ENCODE assay signal across 1 cellular context in genomic region chr17:76569607-76570279, GRCh38.
TF ChIP-seq lines count a peak whose summit lies in the region.

No MANE protein-coding gene starts in this region.

TF ChIP-seq in HepG2, 621 proteins besides CTCF, POLR2A, EP300 and RAD21 (continued from another document):
- peak; percentile 92; the same call in 1 of the 2 replicates for TF ChIP-seq KDM3A (CRISPR knock-in tag; IDR thresholded peaks at IDR 0.05; ENCODE audit: low read depth)
- no peak for TF ChIP-seq MEIS2 (CRISPR knock-in tag; IDR thresholded peaks at IDR 0.05)
- TF ChIP-seq TERF1 (CRISPR knock-in tag; IDR thresholded peaks at IDR 0.05) = no peak
- TF ChIP-seq KAT8 (CRISPR knock-in tag; IDR thresholded peaks at IDR 0.05) = peak; percentile 48; the same call in 1 of the 2 replicates
- no peak for TF ChIP-seq TCF12 (IDR thresholded peaks at IDR 0.05)
- no peak for TF ChIP-seq TCF12 (CRISPR knock-in tag; IDR thresholded peaks at IDR 0.05)
- peak; percentile 88 for TF ChIP-seq THRA (CRISPR knock-in tag; IDR thresholded peaks at IDR 0.05; ENCODE audit: borderline replicate concordance)
- peak; percentile 73 for TF ChIP-seq MAX (IDR thresholded peaks at IDR 0.05)
- peak; percentile 49 for TF ChIP-seq FOSL2 (CRISPR knock-in tag; IDR thresholded peaks at IDR 0.05)
- TF ChIP-seq, protein P1, sequence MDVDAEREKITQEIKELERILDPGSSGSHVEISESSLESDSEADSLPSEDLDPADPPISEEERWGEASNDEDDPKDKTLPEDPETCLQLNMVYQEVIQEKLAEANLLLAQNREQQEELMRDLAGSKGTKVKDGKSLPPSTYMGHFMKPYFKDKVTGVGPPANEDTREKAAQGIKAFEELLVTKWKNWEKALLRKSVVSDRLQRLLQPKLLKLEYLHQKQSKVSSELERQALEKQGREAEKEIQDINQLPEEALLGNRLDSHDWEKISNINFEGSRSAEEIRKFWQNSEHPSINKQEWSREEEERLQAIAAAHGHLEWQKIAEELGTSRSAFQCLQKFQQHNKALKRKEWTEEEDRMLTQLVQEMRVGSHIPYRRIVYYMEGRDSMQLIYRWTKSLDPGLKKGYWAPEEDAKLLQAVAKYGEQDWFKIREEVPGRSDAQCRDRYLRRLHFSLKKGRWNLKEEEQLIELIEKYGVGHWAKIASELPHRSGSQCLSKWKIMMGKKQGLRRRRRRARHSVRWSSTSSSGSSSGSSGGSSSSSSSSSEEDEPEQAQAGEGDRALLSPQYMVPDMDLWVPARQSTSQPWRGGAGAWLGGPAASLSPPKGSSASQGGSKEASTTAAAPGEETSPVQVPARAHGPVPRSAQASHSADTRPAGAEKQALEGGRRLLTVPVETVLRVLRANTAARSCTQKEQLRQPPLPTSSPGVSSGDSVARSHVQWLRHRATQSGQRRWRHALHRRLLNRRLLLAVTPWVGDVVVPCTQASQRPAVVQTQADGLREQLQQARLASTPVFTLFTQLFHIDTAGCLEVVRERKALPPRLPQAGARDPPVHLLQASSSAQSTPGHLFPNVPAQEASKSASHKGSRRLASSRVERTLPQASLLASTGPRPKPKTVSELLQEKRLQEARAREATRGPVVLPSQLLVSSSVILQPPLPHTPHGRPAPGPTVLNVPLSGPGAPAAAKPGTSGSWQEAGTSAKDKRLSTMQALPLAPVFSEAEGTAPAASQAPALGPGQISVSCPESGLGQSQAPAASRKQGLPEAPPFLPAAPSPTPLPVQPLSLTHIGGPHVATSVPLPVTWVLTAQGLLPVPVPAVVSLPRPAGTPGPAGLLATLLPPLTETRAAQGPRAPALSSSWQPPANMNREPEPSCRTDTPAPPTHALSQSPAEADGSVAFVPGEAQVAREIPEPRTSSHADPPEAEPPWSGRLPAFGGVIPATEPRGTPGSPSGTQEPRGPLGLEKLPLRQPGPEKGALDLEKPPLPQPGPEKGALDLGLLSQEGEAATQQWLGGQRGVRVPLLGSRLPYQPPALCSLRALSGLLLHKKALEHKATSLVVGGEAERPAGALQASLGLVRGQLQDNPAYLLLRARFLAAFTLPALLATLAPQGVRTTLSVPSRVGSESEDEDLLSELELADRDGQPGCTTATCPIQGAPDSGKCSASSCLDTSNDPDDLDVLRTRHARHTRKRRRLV (CRISPR knock-in tag; IDR thresholded peaks at IDR 0.05) = peak; percentile 40; the same call in 1 of the 2 replicates
- peak; percentile 84 for TF ChIP-seq ZNF281 (CRISPR knock-in tag; IDR thresholded peaks at IDR 0.05; ENCODE audit: borderline replicate concordance)
- no peak for TF ChIP-seq SETDB1 (CRISPR knock-in tag; IDR thresholded peaks at IDR 0.05; ENCODE audit: borderline replicate concordance)
- TF ChIP-seq ZFX (CRISPR knock-in tag; IDR thresholded peaks at IDR 0.05; ENCODE audit: low read depth) = peak; percentile 74
- 0 out of 2 replicates have a peak, but pooled peaks have one; percentile 79 for TF ChIP-seq POGK (CRISPR knock-in tag; conservative IDR thresholded peaks at IDR 0.05)
- peak; percentile 33; the same call in 1 of the 2 replicates for TF ChIP-seq HNF4G (IDR thresholded peaks at IDR 0.05; ENCODE audit: borderline replicate concordance, low read depth, low read length)
- TF ChIP-seq HNF4G (CRISPR knock-in tag; IDR thresholded peaks at IDR 0.05; ENCODE audit: borderline replicate concordance, low read depth) = no peak
- TF ChIP-seq ZNF572 (CRISPR knock-in tag; IDR thresholded peaks at IDR 0.05) = 0 out of 2 replicates have a peak, but pooled peaks have one; percentile 61
- TF ChIP-seq SYNCRIP (IDR thresholded peaks at IDR 0.05; ENCODE audit: insufficient read depth, low read depth, low read length) = no peak
- peak; percentile 58 for TF ChIP-seq UBTF (CRISPR knock-in tag; IDR thresholded peaks at IDR 0.05)
- TF ChIP-seq, protein P2, sequence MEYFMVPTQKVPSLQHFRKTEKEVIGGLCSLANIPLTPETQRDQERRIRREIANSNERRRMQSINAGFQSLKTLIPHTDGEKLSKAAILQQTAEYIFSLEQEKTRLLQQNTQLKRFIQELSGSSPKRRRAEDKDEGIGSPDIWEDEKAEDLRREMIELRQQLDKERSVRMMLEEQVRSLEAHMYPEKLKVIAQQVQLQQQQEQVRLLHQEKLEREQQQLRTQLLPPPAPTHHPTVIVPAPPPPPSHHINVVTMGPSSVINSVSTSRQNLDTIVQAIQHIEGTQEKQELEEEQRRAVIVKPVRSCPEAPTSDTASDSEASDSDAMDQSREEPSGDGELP (IDR thresholded peaks at IDR 0.05; ENCODE audit: borderline replicate concordance, low read depth) = peak; percentile 34; the same call in 1 of the 2 replicates
- TF ChIP-seq ZFP1 (CRISPR knock-in tag; IDR thresholded peaks at IDR 0.05) = 0 out of 2 replicates have a peak, but pooled peaks have one; percentile 76
- TF ChIP-seq SP1 (IDR thresholded peaks at IDR 0.05) = no peak
- 0 out of 2 replicates have a peak, but pooled peaks have one; percentile 31 for TF ChIP-seq SP1 (CRISPR knock-in tag; IDR thresholded peaks at IDR 0.05)
- no peak for TF ChIP-seq KDM6A (CRISPR knock-in tag; IDR thresholded peaks at IDR 0.05; ENCODE audit: low read depth)
- no peak for TF ChIP-seq ZNF775 (CRISPR knock-in tag; IDR thresholded peaks at IDR 0.05; ENCODE audit: borderline replicate concordance)
- peak; percentile 49; the same call in 1 of the 2 replicates for TF ChIP-seq SP5 (CRISPR knock-in tag; IDR thresholded peaks at IDR 0.05; ENCODE audit: borderline replicate concordance, low read depth)
- TF ChIP-seq, protein P3, sequence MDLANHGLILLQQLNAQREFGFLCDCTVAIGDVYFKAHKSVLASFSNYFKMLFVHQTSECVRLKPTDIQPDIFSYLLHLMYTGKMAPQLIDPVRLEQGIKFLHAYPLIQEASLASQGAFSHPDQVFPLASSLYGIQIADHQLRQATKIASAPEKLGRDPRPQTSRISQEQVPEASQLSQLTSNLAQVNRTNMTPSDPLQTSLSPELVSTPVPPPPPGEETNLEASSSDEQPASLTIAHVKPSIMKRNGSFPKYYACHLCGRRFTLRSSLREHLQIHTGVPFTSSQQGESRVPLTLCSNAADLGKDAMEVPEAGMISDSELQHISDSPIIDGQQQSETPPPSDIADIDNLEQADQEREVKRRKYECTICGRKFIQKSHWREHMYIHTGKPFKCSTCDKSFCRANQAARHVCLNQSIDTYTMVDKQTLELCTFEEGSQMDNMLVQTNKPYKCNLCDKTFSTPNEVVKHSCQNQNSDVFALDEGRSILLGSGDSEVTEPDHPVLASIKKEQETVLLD (CRISPR knock-in tag; IDR thresholded peaks at IDR 0.05; ENCODE audit: low read depth) = 0 out of 2 replicates have a peak, but pooled peaks have one; percentile 50
- peak; percentile 53; the same call in 1 of the 2 replicates for TF ChIP-seq NRL (CRISPR knock-in tag; IDR thresholded peaks at IDR 0.05; ENCODE audit: borderline replicate concordance)
- TF ChIP-seq ZNF768 (CRISPR knock-in tag; IDR thresholded peaks at IDR 0.05) = peak; percentile 62
- TF ChIP-seq ZNF530 (CRISPR knock-in tag; IDR thresholded peaks at IDR 0.05; ENCODE audit: low read depth) = no peak
- peak; percentile 59 for TF ChIP-seq ERF (CRISPR knock-in tag; IDR thresholded peaks at IDR 0.05)
- TF ChIP-seq, protein P4, sequence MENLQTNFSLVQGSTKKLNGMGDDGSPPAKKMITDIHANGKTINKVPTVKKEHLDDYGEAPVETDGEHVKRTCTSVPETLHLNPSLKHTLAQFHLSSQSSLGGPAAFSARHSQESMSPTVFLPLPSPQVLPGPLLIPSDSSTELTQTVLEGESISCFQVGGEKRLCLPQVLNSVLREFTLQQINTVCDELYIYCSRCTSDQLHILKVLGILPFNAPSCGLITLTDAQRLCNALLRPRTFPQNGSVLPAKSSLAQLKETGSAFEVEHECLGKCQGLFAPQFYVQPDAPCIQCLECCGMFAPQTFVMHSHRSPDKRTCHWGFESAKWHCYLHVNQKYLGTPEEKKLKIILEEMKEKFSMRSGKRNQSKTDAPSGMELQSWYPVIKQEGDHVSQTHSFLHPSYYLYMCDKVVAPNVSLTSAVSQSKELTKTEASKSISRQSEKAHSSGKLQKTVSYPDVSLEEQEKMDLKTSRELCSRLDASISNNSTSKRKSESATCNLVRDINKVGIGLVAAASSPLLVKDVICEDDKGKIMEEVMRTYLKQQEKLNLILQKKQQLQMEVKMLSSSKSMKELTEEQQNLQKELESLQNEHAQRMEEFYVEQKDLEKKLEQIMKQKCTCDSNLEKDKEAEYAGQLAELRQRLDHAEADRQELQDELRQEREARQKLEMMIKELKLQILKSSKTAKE (CRISPR knock-in tag; IDR thresholded peaks at IDR 0.05; ENCODE audit: borderline replicate concordance) = peak; percentile 68; the same call in 1 of the 2 replicates
- 0 out of 2 replicates have a peak, but pooled peaks have one; percentile 64 for TF ChIP-seq NFKBIZ (CRISPR knock-in tag; IDR thresholded peaks at IDR 0.05)
- peak; percentile 29; the same call in 1 of the 2 replicates for TF ChIP-seq PHF21A (CRISPR knock-in tag; IDR thresholded peaks at IDR 0.05)
- TF ChIP-seq MIER3 (CRISPR knock-in tag; IDR thresholded peaks at IDR 0.05; ENCODE audit: borderline replicate concordance) = peak; percentile 39; the same call in 1 of the 2 replicates
- no peak for TF ChIP-seq ZNF430 (CRISPR knock-in tag; IDR thresholded peaks at IDR 0.05)
